ENCODE assay signal across 8 cellular contexts in genomic region chr22:41940853-41941765, GRCh38. TPM values are rescaled to one million over a fixed set of nuclear protein-coding genes. Genes with fewer than 3 reads are reported as not detected.
DNase-seq lines count a peak whose midpoint lies in the region; TF ChIP-seq lines count a peak whose summit lies in the region.

No MANE protein-coding gene starts in this region.

- H3K27me3 Mint-ChIP-seq in nephron progenitor cell (ENCODE audit: low read depth, poor library complexity): peaks cover 2% of the 10 kb centered on the region

- no peak overlapping the region for H3K4me2 ChIP-seq in PC-9

- CTCF ChIA-PET in PC-9 (lab: Charles Lee): interaction anchor here (0.5 to 2.2 kb wide), 9 partner anchors 15 to 270 kb away, joined by 3 to 26 read pairs (median 3); no protein-coding TSS in a partner anchor

- intact Hi-C loops in PC-9 (cut with micrococcal nuclease; ENCODE audit: unreplicated experiment): loop anchor here (1.0 to 10.0 kb wide), 4 partner anchors 119 to 275 kb away; partner anchors contain the start of genes NAGA, PHETA2 and SMDT1

- peak; percentile 98 for TF ChIP-seq CTCF in PC-9 (conservative IDR thresholded peaks at IDR 0.05)
- peak; percentile 86 for TF ChIP-seq CTCF in nephron progenitor cell (IDR thresholded peaks at IDR 0.05)

- H3K9me2 ChIP-seq in PC-9 (ENCODE audit: insufficient read depth): no peaks in the 10 kb centered on the region

- no peaks in the 10 kb centered on the region for H3K9me3 Mint-ChIP-seq in nephron progenitor cell

- peak overlapping the region; percentile 58 for H3K27ac ChIP-seq in PC-9

- H3K36me3 Mint-ChIP-seq in nephron progenitor cell (ENCODE audit: low read depth): peaks cover 51% of the 10 kb centered on the region

- H3K36me3 ChIP-seq in PC-9 (ENCODE audit: low read depth): 0 out of 2 replicates have a peak, but pooled peaks cover 4% of the 10 kb centered on the region

- DNase-seq in NK-92 treated with Interleukin-12 subunit alpha and Interleukin-12 subunit beta, amount 100 ng/mL, for 24 hours (lab: John Stamatoyannopoulos, UW): peak; percentile 37
- DNase-seq in NK-92 (lab: John Stamatoyannopoulos, UW; ENCODE audit: unreplicated experiment) (no peak), HK-2 (ENCODE audit: unreplicated experiment) (peak; percentile 76), PC-9 (peak; percentile 63 to 84), fibroblast of gingiva (ENCODE audit: low read depth) (peak; percentile 94), nephron progenitor cell (peak; percentile 86)
- peak; percentile 87 to 90 for DNase-seq in activated T-cell treated with anti-CD3 and anti-CD28 coated beads, Interleukin-2, amount 50 U/mL, for 48 hours
- peak; percentile 74 to 89 (median 80) for DNase-seq in stimulated activated naive CD4-positive, alpha-beta T cell (lab: John Stamatoyannopoulos, UW)

- peaks cover 34% of the 10 kb centered on the region for H3F3A ChIP-seq in PC-9 (ENCODE audit: insufficient read depth, low read depth)

- peaks cover 47% of the 10 kb centered on the region for H3K4me1 Mint-ChIP-seq in nephron progenitor cell

- POLR2A ChIA-PET in PC-9 (lab: Charles Lee; ENCODE audit: unreplicated experiment): no interaction called here

- no TSS peak for BruUV-seq in PC-9 (replicated peaks; lab: Mats Ljungman, UMichigan)

- no peaks in the 10 kb centered on the region for H3K27me3 ChIP-seq in PC-9 (ENCODE audit: insufficient read depth, low read depth)

- H3K4me3 Mint-ChIP-seq in nephron progenitor cell: no peak overlapping the region

- H3K27ac Mint-ChIP-seq in nephron progenitor cell: peak overlapping the region; percentile 97

- H3K4me1 ChIP-seq in PC-9 (replicated peaks; ENCODE audit: insufficient read depth): peaks cover 11% of the 10 kb centered on the region

- H3K4me3 ChIP-seq in PC-9: no peak overlapping the region

- H3K79me2 ChIP-seq in PC-9 (ENCODE audit: low read depth): peaks cover 20% of the 10 kb centered on the region

- H4K20me1 ChIP-seq in PC-9 (ENCODE audit: insufficient read depth): 0 out of 2 replicates have a peak, but pooled peaks cover 9% of the 10 kb centered on the region

- H2AFZ ChIP-seq in PC-9: no peak overlapping the region

- no peaks in the 10 kb centered on the region for H3K9me3 ChIP-seq in PC-9 (ENCODE audit: insufficient read depth, low read depth)

RNA-seq across cellular contexts. Expression of gene CENPM, which starts 5.8 kb away (rescaled TPM):
- total RNA-seq in PC-9 (2021): 42.0 and 53.8 TPM in 2 replicates

RNA-seq across cellular contexts. Expression of gene TNFRSF13C, which starts 14.5 kb away (rescaled TPM):
- 2.7 and 4.0 TPM in 2 replicates for total RNA-seq in PC-9 (2021)

RNA-seq across cellular contexts. Expression of gene SHISA8, which starts 26.2 kb away (rescaled TPM):
- total RNA-seq in PC-9 (2021): 2.3 and 4.3 TPM in 2 replicates

RNA-seq across cellular contexts. Expression of gene SEPTIN3, which starts 28.1 kb away (rescaled TPM):
- total RNA-seq in PC-9 (2021): 1.2 and 1.5 TPM in 2 replicates
